Comparison of ENCODE assay signal across 13 cellular contexts in the genomic region with DNA sequence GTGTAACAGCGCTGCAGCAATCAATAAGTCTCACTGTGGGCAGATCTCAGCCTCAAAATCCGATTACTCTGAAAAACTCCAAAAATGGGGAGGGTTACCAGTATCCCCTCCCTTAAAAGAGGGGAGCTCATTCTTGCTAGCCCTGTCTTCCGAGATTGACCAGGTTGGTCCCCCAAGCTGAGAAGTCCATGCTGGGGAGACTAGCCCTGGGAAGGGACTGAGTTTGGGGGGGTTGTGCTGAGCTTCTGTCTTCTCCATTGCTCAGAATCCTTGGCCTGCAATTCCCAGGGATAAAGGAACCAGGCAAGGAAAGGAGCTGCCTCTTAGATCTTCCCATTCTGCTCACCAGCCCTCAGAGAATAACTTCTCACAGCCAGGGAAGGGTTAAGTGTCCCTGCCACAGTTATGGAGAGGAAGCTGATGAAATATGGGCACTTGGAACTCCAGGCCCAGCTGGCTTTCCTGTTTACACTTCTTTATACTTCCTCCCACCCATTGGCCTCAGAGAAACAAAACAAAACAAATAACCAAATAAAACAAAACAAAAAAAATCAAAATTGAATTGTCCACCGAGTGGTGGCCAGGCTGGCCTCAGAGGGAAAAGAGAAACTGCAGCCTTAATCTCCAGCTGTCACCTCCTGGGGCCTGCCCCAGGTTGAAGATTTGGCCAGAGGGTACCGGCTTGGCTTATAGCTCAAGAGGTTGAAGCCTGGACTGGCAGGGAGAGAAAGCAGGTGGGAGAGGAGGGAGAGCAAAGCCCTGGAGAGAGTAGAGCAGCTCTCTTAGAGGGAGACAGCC. TPM values are rescaled to one million over a fixed set of nuclear protein-coding genes. Genes with fewer than 3 reads are reported as not detected.
DNase-seq lines count a peak whose midpoint lies in the region; TF ChIP-seq lines count a peak whose summit lies in the region.
"Had no signal": no experiment of that assay in that cellular context is flagged by ENCODE, and none has a peak within 500 bp of the region (broad histone marks: within the 10 kb centered on the region; RNA-seq: fewer than 3 reads in every experiment).

No MANE protein-coding gene starts in this region.

- peaks cover 6% of the 10 kb centered on the region for H3K9me3 ChIP-seq in WERI-Rb-1 (ENCODE audit: severe bottlenecking)
- H3K9me3 ChIP-seq in muscle layer of colon (ENCODE audit: low read length) = no peaks in the 10 kb centered on the region
- H3K9me3 ChIP-seq in thyroid gland = no peaks in the 10 kb centered on the region
- H3K9me3 ChIP-seq in endodermal cell (ENCODE audit: control insufficient read depth, low read length) = no peaks in the 10 kb centered on the region

- H3K27ac Mint-ChIP-seq in IgD-negative memory B cell (peak overlapping the region; percentile 9 to 93 (median 91)), CD14-positive monocyte (no peak overlapping the region), endodermal cell (no peak overlapping the region)

- H3K4me1 Mint-ChIP-seq in IgD-negative memory B cell (peaks cover 19 to 32% (median 19%) of the 10 kb centered on the region in 3 donors), CD14-positive monocyte (peaks cover 50% of the 10 kb centered on the region), endodermal cell (peaks cover 7% of the 10 kb centered on the region)

- no peak for TF ChIP-seq POLR2A in thyroid gland (IDR thresholded peaks at IDR 0.05)

- H3K4me3 Mint-ChIP-seq in IgD-negative memory B cell = peak overlapping the region in 1 of 4 donors; percentile 61
- H3K4me3 Mint-ChIP-seq in CD14-positive monocyte = peak overlapping the region in 1 of 2 donors; percentile 99
- no peak overlapping the region for H3K4me3 Mint-ChIP-seq in endodermal cell

- H3K36me3 ChIP-seq in WERI-Rb-1 = no peaks in the 10 kb centered on the region
- H3K36me3 ChIP-seq in muscle layer of colon (ENCODE audit: insufficient read depth, low read length) = no peaks in the 10 kb centered on the region
- H3K36me3 ChIP-seq in thyroid gland = no peaks in the 10 kb centered on the region
- no peaks in the 10 kb centered on the region for H3K36me3 ChIP-seq in endodermal cell (ENCODE audit: control insufficient read depth, insufficient read depth, low read length)

- peaks cover 86% of the 10 kb centered on the region for H3K27me3 Mint-ChIP-seq in IgD-negative memory B cell
- peaks cover 99 to 100% (median 100%) of the 10 kb centered on the region in 3 donors for H3K27me3 Mint-ChIP-seq in CD14-positive monocyte (ENCODE audit: low read depth in 3 of 3)
- H3K27me3 Mint-ChIP-seq in endodermal cell (ENCODE audit: insufficient read depth) = peaks cover 100% of the 10 kb centered on the region

- TF ChIP-seq CTCF in AG10803 (conservative IDR thresholded peaks at IDR 0.05; ENCODE audit: low read length) = no peak
- TF ChIP-seq CTCF in WERI-Rb-1 (IDR thresholded peaks at IDR 0.05; ENCODE audit: low read depth, low read length) = no peak
- no peak for TF ChIP-seq CTCF in CD14-positive monocyte (IDR thresholded peaks at IDR 0.05)
- no peak for TF ChIP-seq CTCF in thyroid gland (IDR thresholded peaks at IDR 0.05)
- TF ChIP-seq CTCF in endodermal cell (conservative IDR thresholded peaks at IDR 0.05) = no peak

- H3K9me3 Mint-ChIP-seq in IgD-negative memory B cell (no peaks in the 10 kb centered on the region), CD14-positive monocyte (peaks cover 0 to 30% (median 16%) of the 10 kb centered on the region in 7 donors), endodermal cell (no peaks in the 10 kb centered on the region)

- H3K9ac ChIP-seq in muscle layer of colon (ENCODE audit: low read length) (peak overlapping the region; percentile 95), endodermal cell (ENCODE audit: extremely low read depth, low read length, poor library complexity, severe bottlenecking) (no peak overlapping the region)

- intact Hi-C loops in CD14-positive monocyte (cut with micrococcal nuclease) (no loop called here), thyroid gland (cut with DNase I) (no loop called here)

- H3K27me3 ChIP-seq in WERI-Rb-1 (ENCODE audit: insufficient read depth, low read depth, severe bottlenecking) = peaks cover 97% of the 10 kb centered on the region
- H3K27me3 ChIP-seq in muscle layer of colon (ENCODE audit: control insufficient read depth in 1 of 2, insufficient read depth in 2 of 2, low read length in 2 of 2) = peaks cover 0 to 3% of the 10 kb centered on the region in 2 donors
- peaks cover 62% of the 10 kb centered on the region for H3K27me3 ChIP-seq in thyroid gland
- peaks cover 100% of the 10 kb centered on the region for H3K27me3 ChIP-seq in endodermal cell (ENCODE audit: control insufficient read depth, insufficient read depth, low read length, poor library complexity, severe bottlenecking)

- DNase-seq in AG10803 (ENCODE audit: low read depth) (peak; percentile 72), WERI-Rb-1 (peak; percentile 59), NCI-H526 treated with DMSO at 0.1 percent for 48 hours (lab: John Stamatoyannopoulos, UW) (no peak), CD14-positive monocyte (ENCODE audit: low spot score) (no peak), thyroid gland (no peak), endodermal cell (no peak)
- DNase-seq: activated gamma-delta T cell, DND-41, MM.1S, T-helper 17 cell had no signal

- WGBS in thyroid gland, 2 donors = 30 to 37% methylated on average over 5 of the region's 5 CpGs
- 24 to 38% methylated on average over 3 to 5 of the region's 5 CpGs for WGBS in endodermal cell (ENCODE audit: insufficient coverage in 1 of 2, insufficient read length in 1 of 2), 2 experiments

- peak overlapping the region; percentile 82 for H3K4me3 ChIP-seq in AG10803 (ENCODE audit: low read length)
- H3K4me3 ChIP-seq in WERI-Rb-1 (ENCODE audit: low read depth, low read length) = no peak overlapping the region
- peak overlapping the region; percentile 47 to 97 for H3K4me3 ChIP-seq in muscle layer of colon (ENCODE audit: low read depth in 1 of 2, low read length in 2 of 2)
- H3K4me3 ChIP-seq in thyroid gland (replicated peaks in 1 of 3) = no peak overlapping the region
- H3K4me3 ChIP-seq in endodermal cell (ENCODE audit: low read length) = no peak overlapping the region

- no peak overlapping the region for H3K27ac ChIP-seq in WERI-Rb-1
- peak overlapping the region; percentile 96 for H3K27ac ChIP-seq in muscle layer of colon (ENCODE audit: low read depth, low read length)
- no peak overlapping the region for H3K27ac ChIP-seq in thyroid gland
- H3K27ac ChIP-seq in endodermal cell (ENCODE audit: low read depth, low read length) = no peak overlapping the region

- H3K4me1 ChIP-seq in muscle layer of colon (ENCODE audit: insufficient read depth, low read length) (peaks cover 57% of the 10 kb centered on the region), thyroid gland (peaks cover 0 to 19% of the 10 kb centered on the region in 2 donors), endodermal cell (ENCODE audit: control insufficient read depth, insufficient read depth, low read length) (no peaks in the 10 kb centered on the region)

- H3K36me3 Mint-ChIP-seq in IgD-negative memory B cell (no peaks in the 10 kb centered on the region), CD14-positive monocyte (peaks cover 11 to 44% of the 10 kb centered on the region in 2 donors), endodermal cell (ENCODE audit: low read depth) (no peaks in the 10 kb centered on the region)

RNA-seq across cellular contexts. Expression of a gene that starts 2.6 kb away (rescaled TPM):
- polyA plus RNA-seq in IgD-negative memory B cell = 0.34 TPM
- polyA plus RNA-seq in CD14-positive monocyte = not detected
- 1 to 10 TPM; 1.5 to 6.7 (median 4.3) TPM for total RNA-seq in thyroid gland
- not detected for total RNA-seq in endodermal cell
- polyA plus RNA-seq in endodermal cell (2013, experiment 1 of 2) = 36.0 TPM
- polyA plus RNA-seq in endodermal cell (2013, experiment 2 of 2) = 33.5 TPM
- total RNA-seq: temporal lobe had no signal

RNA-seq across cellular contexts. Expression of a gene that starts 6.1 kb away (rescaled TPM):
- not detected for polyA plus RNA-seq in IgD-negative memory B cell
- polyA plus RNA-seq in CD14-positive monocyte = not detected
- 1 to 10 TPM in 1 of 4 donors, under 1 TPM in 2, not detected in 1; 0.11 to 1.6 (median 0.49) TPM for total RNA-seq in thyroid gland
- total RNA-seq in endodermal cell = not detected
- polyA plus RNA-seq in endodermal cell (2013, experiment 1 of 2) = 5.3 TPM
- polyA plus RNA-seq in endodermal cell (2013, experiment 2 of 2) = 2.5 TPM
- total RNA-seq: T-helper 17 cell, temporal lobe had no signal

RNA-seq across cellular contexts. Expression of a gene that starts 9.3 kb away (rescaled TPM):
- polyA plus RNA-seq in IgD-negative memory B cell (0.14 TPM), CD14-positive monocyte (not detected)
- total RNA-seq in thyroid gland (1 to 10 TPM in 1 of 4 donors, under 1 TPM in 3; 0.67 to 1.2 (median 0.80) TPM), endodermal cell (not detected)
- polyA plus RNA-seq in endodermal cell (2013, experiment 1 of 2) = 3.5 TPM
- 3.4 TPM for polyA plus RNA-seq in endodermal cell (2013, experiment 2 of 2)
- total RNA-seq: temporal lobe had no signal

RNA-seq across cellular contexts. Expression of a gene that starts 17.3 kb away (rescaled TPM):
- polyA plus RNA-seq in IgD-negative memory B cell = not detected
- polyA plus RNA-seq in CD14-positive monocyte = not detected
- 1 to 10 TPM in 2 of 4 donors, under 1 TPM in 2; 0.54 to 4.2 (median 1.3) TPM for total RNA-seq in thyroid gland
- not detected for total RNA-seq in endodermal cell
- 14.4 TPM for polyA plus RNA-seq in endodermal cell (2013, experiment 1 of 2)
- polyA plus RNA-seq in endodermal cell (2013, experiment 2 of 2) = 10.0 TPM
- total RNA-seq: T-helper 17 cell, temporal lobe had no signal

RNA-seq across cellular contexts. Expression of a gene that starts 23.3 kb away (rescaled TPM):
- polyA plus RNA-seq in IgD-negative memory B cell (not detected), CD14-positive monocyte (not detected)
- total RNA-seq in thyroid gland (1 to 10 TPM in 3 of 4 donors, not detected in 1; 1.0 to 2.8 (median 1.3) TPM), endodermal cell (not detected)
- 5.6 TPM for polyA plus RNA-seq in endodermal cell (2013, experiment 1 of 2)
- 6.0 TPM for polyA plus RNA-seq in endodermal cell (2013, experiment 2 of 2)
- total RNA-seq: temporal lobe had no signal

Comparison
In these comparisons a context has a peak if more than half of its experiments do, and no peak if none do; other contexts are left out.
1. DNase-seq: peak in AG10803 (single experiment) and WERI-Rb-1 (single experiment); none in NCI-H526 treated with DMSO at 0.1 percent for 48 hours (single experiment), CD14-positive monocyte (single experiment), thyroid gland (0 of 2) and endodermal cell (single experiment).
2. H3K4me3 ChIP-seq: peak in AG10803 (single experiment) and muscle layer of colon (2 of 2); none in WERI-Rb-1 (single experiment), thyroid gland (0 of 3) and endodermal cell (single experiment).
3. H3K27ac Mint-ChIP-seq: peak in IgD-negative memory B cell (3 of 3); none in CD14-positive monocyte (0 of 7) and endodermal cell (single experiment).